ENCODE assay signal across 9 cellular contexts in the genomic region with DNA sequence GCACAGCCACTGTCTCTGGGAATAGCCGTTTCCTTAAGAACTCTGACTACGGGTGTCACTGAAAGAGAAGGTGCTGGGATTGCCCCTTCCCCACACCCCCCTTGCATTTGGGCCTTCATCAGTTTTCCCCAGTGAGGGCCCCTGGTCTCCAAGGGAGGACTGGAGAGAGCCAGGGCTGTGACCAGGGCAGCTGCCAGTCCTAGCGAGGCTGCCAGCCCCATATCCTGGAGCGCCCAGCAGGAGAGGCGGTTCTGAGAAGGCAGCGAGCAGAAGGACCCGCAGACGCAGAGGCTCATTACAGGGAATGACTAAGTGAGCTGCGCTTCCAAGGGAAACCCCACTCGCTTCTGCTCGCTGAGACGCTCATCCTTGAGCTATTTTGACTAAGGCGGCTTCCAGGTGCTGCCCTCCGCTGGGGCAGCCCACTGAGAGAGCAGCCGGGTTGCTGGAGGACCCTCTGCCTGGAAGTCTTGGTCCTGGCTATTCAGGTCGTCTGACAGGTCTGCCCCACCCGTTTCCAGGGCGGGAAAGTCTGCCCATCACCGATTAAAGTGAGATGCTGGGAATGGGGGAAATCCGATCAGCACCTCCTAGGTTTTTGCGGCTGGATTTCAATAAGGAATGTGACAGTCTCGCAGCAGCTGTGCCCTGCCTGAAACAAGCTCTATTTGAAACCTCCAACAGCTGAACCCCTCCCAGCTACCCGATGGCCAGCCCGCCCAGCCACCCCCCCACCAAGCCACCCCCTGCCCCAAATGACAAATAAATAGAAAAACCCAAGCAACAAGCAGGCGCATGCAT. TPM values are rescaled to one million over a fixed set of nuclear protein-coding genes. Genes with fewer than 3 reads are reported as not detected.
DNase-seq lines count a peak whose midpoint lies in the region; ATAC-seq, FAIRE-seq and TF ChIP-seq lines count a peak whose summit lies in the region.
"Had no signal": no experiment of that assay in that cellular context is flagged by ENCODE, and none has a peak within 500 bp of the region (broad histone marks: within the 10 kb centered on the region; RNA-seq: fewer than 3 reads in every experiment).

No MANE protein-coding gene starts in this region.

- H3K4me2 ChIP-seq in neural progenitor cell: peak overlapping the region; percentile 82

- no peak overlapping the region for H3K27ac Mint-ChIP-seq in neural progenitor cell
- H3K27ac Mint-ChIP-seq: IgD-negative memory B cell had no signal

- TF ChIP-seq CTCF in coronary artery (IDR thresholded peaks at IDR 0.05) (no peak), neural progenitor cell (IDR thresholded peaks at IDR 0.05) (no peak), D721Med (IDR thresholded peaks at IDR 0.05; ENCODE audit: insufficient read depth, missing control alignments) (no peak)

- peaks cover 11% of the 10 kb centered on the region for H3K27me3 Mint-ChIP-seq in neural progenitor cell (ENCODE audit: insufficient read depth, low read depth)

- no peaks in the 10 kb centered on the region for H3K9me3 Mint-ChIP-seq in neural progenitor cell
- H3K9me3 Mint-ChIP-seq: IgD-negative memory B cell had no signal

- H3F3A ChIP-seq in neural progenitor cell (ENCODE audit: low read depth): peaks cover 21% of the 10 kb centered on the region

- FAIRE-seq in D721Med (lab: Jason Lieb, UNC): no peak

- no peaks in the 10 kb centered on the region for H3K27me3 ChIP-seq in neural progenitor cell

- peak overlapping the region; percentile 69 for H3K4me3 ChIP-seq in coronary artery
- peak overlapping the region; percentile 44 for H3K4me3 ChIP-seq in neural progenitor cell

- H3K36me3 Mint-ChIP-seq in neural progenitor cell: no peaks in the 10 kb centered on the region

- H3K9me3 ChIP-seq in neural progenitor cell (ENCODE audit: low read depth): no peaks in the 10 kb centered on the region

- DNase-seq in ELF-1 (ENCODE audit: low read depth, low spot score): peak; percentile 67
- DNase-seq in NCI-H1694 (lab: John Stamatoyannopoulos, UW): peak; percentile 56
- DNase-seq in coronary artery (ENCODE audit: low spot score): no peak
- DNase-seq in neural progenitor cell (ENCODE audit: low spot score): peak; percentile 64
- DNase-seq in D721Med (ENCODE audit: insufficient read length, low spot score): no peak
- DNase-seq in SK-N-DZ (ENCODE audit: low spot score): no peak
- DNase-seq in NCI-H2081 treated with DMSO at 0.1 percent for 48 hours (lab: John Stamatoyannopoulos, UW): no peak

- no peak for ATAC-seq in HG02840 (IDR thresholded peaks at IDR 0.05; ENCODE audit: low FRiP score, unreplicated experiment)

- H3K4me1 Mint-ChIP-seq in neural progenitor cell: peaks cover 73% of the 10 kb centered on the region

- H3K36me3 ChIP-seq in neural progenitor cell: no peaks in the 10 kb centered on the region

- peak overlapping the region; percentile 88 for H3K4me3 Mint-ChIP-seq in neural progenitor cell

- H3K27ac ChIP-seq in coronary artery: no peak overlapping the region
- no peak overlapping the region for H3K27ac ChIP-seq in neural progenitor cell

- peaks cover 44% of the 10 kb centered on the region for H3K4me1 ChIP-seq in neural progenitor cell

- no peak overlapping the region for H2AFZ ChIP-seq in neural progenitor cell (replicated peaks)

- no peaks in the 10 kb centered on the region for H3K79me2 ChIP-seq in neural progenitor cell (ENCODE audit: low read depth)

- no peak overlapping the region for H3K9ac ChIP-seq in neural progenitor cell

- peaks cover 25% of the 10 kb centered on the region for H4K20me1 ChIP-seq in neural progenitor cell (ENCODE audit: low read depth)

RNA-seq across cellular contexts. Expression of a gene that starts 2.9 kb away (rescaled TPM):
- 4.3 and 4.7 TPM in 2 replicates for total RNA-seq in neural progenitor cell (ENCODE audit: low replicate concordance)
- not detected in 2 replicates for polyA plus RNA-seq in SK-N-DZ (2014; cell fraction: cytosol; rRNA removed)
- polyA plus RNA-seq in SK-N-DZ (2014; cell fraction: nucleus; rRNA removed): not detected in 2 replicates

Comparison
In these comparisons a context has a peak if more than half of its experiments do, and no peak if none do; other contexts are left out.
1. DNase-seq: peak in ELF-1 (single experiment), NCI-H1694 (single experiment) and neural progenitor cell (single experiment); none in coronary artery (single experiment), D721Med (single experiment), SK-N-DZ (single experiment) and NCI-H2081 treated with DMSO at 0.1 percent for 48 hours (single experiment).